Comparison of ENCODE assay signal across 8 cellular contexts in genomic region chr19:57321164-57321563, GRCh38. TPM values are rescaled to one million over a fixed set of nuclear protein-coding genes. Genes with fewer than 3 reads are reported as not detected.
A peak's percentile ranks its signal among the peaks of the same experiment; 100 is the strongest.
DNase-seq lines count a peak whose midpoint lies in the region; ATAC-seq and TF ChIP-seq lines count a peak whose summit lies in the region.

No MANE protein-coding gene starts in this region.

- no peaks in the 10 kb centered on the region for H3K4me1 ChIP-seq in BE2C

- H3K27ac Mint-ChIP-seq in naive B cell = peak overlapping the region; percentile 93 to 100 (median 98)

- no peaks in the 10 kb centered on the region for H3K9me3 ChIP-seq in BE2C

- H3K4me3 ChIP-seq in BE2C (ENCODE audit: low read depth, low read length) (peak overlapping the region; percentile 95), cardiac fibroblast (replicated peaks in 1 of 2; ENCODE audit: low read depth in 2 of 2, low read length in 2 of 2) (peak overlapping the region; percentile 80 to 89)
- H3K4me3 ChIP-seq in Jurkat, Clone E6-1 (ENCODE audit: low read length) = peak overlapping the region; percentile 89

- H3K36me3 ChIP-seq in BE2C = peaks cover 18% of the 10 kb centered on the region

- no peak for TF ChIP-seq CTCF in BE2C (IDR thresholded peaks at IDR 0.05; ENCODE audit: low read depth, low read length)
- no peak for TF ChIP-seq CTCF in cardiac fibroblast (IDR thresholded peaks at IDR 0.05; ENCODE audit: low read depth, low read length)

- peak overlapping the region; percentile 92 to 98 (median 97) for H3K4me3 Mint-ChIP-seq in naive B cell

- H3K27me3 ChIP-seq in BE2C = peaks cover 16% of the 10 kb centered on the region

- H3K36me3 Mint-ChIP-seq in naive B cell = peaks cover 10 to 18% of the 10 kb centered on the region in 2 donors

- H3K27me3 Mint-ChIP-seq in naive B cell = peaks cover 5 to 22% (median 22%) of the 10 kb centered on the region in 3 donors

- H3K9me3 Mint-ChIP-seq in naive B cell = peaks cover 0 to 11% (median 4%) of the 10 kb centered on the region in 7 donors

- peaks cover 23 to 40% (median 38%) of the 10 kb centered on the region in 3 donors for H3K4me1 Mint-ChIP-seq in naive B cell

- no peak for ATAC-seq in naive B cell (ENCODE audit: low read depth in 2 of 2)

- no peak for DNase-seq in BE2C
- no peak for DNase-seq in Jurkat, Clone E6-1 (ENCODE audit: low read depth, low spot score)
- DNase-seq in cardiac fibroblast (ENCODE audit: low read depth in 2 of 2) = no peak
- DNase-seq in naive B cell = no peak
- DNase-seq in activated CD4-positive, CD25-positive, alpha-beta regulatory T cell treated with anti-CD3 and anti-CD28 coated beads, Interleukin-2, amount 50 U/mL, for 72 hours = no peak
- DNase-seq in glomerular visceral epithelial cell (ENCODE audit: extremely low spot score) = no peak
- DNase-seq in NCI-H2081 treated with DMSO at 0.1 percent for 48 hours (lab: John Stamatoyannopoulos, UW) = no peak
- DNase-seq in NCI-H2029 (lab: John Stamatoyannopoulos, UW) = no peak

RNA-seq across cellular contexts. Expression of gene ZNF543, which starts 0.9 kb away (rescaled TPM):
- 0.82 TPM for polyA plus RNA-seq in BE2C (2012; ENCODE audit: insufficient read depth, insufficient read length, low read depth)
- 1.1 TPM for polyA plus RNA-seq in Jurkat, Clone E6-1 (2012; ENCODE audit: insufficient read depth, insufficient read length)
- 10 to 100 TPM in 3 of 6 donors, 1 to 10 TPM in 3; 6.0 to 12.9 (median 9.5) TPM for polyA plus RNA-seq in naive B cell (ENCODE audit: low read depth in 6 of 6)

RNA-seq across cellular contexts. Expression of gene ZNF304, which starts 29.9 kb away (rescaled TPM):
- 6.4 TPM for polyA plus RNA-seq in BE2C (2012; ENCODE audit: insufficient read depth, insufficient read length, low read depth)
- 11.3 TPM for polyA plus RNA-seq in Jurkat, Clone E6-1 (2012; ENCODE audit: insufficient read depth, insufficient read length)
- 1 to 10 TPM; 4.1 to 8.4 (median 5.0) TPM for polyA plus RNA-seq in naive B cell (ENCODE audit: low read depth in 6 of 6)

RNA-seq across cellular contexts. Expression of gene ZNF460, which starts 40.9 kb away (rescaled TPM):
- polyA plus RNA-seq in BE2C (2012; ENCODE audit: insufficient read depth, insufficient read length, low read depth) = 2.7 TPM
- 0.55 TPM for polyA plus RNA-seq in Jurkat, Clone E6-1 (2012; ENCODE audit: insufficient read depth, insufficient read length)
- 10 to 100 TPM in 4 of 6 donors, 1 to 10 TPM in 1, not detected in 1; 9.2 to 16.6 (median 14.6) TPM for polyA plus RNA-seq in naive B cell (ENCODE audit: low read depth in 6 of 6)

RNA-seq across cellular contexts. Expression of gene TRAPPC2B, which starts 42.2 kb away (rescaled TPM):
- polyA plus RNA-seq in BE2C (2012; ENCODE audit: insufficient read depth, insufficient read length, low read depth) = 15.5 TPM
- polyA plus RNA-seq in Jurkat, Clone E6-1 (2012; ENCODE audit: insufficient read depth, insufficient read length) = 21.2 TPM
- polyA plus RNA-seq in naive B cell (ENCODE audit: low read depth in 6 of 6) = 10 to 100 TPM; 35.5 to 91.3 (median 45.8) TPM

RNA-seq across cellular contexts. Expression of gene ZNF547, which starts 42.2 kb away (rescaled TPM):
- 6.8 TPM for polyA plus RNA-seq in BE2C (2012; ENCODE audit: insufficient read depth, insufficient read length, low read depth)
- polyA plus RNA-seq in Jurkat, Clone E6-1 (2012; ENCODE audit: insufficient read depth, insufficient read length) = 2.0 TPM
- 1 to 10 TPM in 3 of 6 donors, under 1 TPM in 2, not detected in 1; 0.71 to 2.5 (median 1.2) TPM for polyA plus RNA-seq in naive B cell (ENCODE audit: low read depth in 6 of 6)
